ENCODE assay signal across 10 cellular contexts in the genomic region with DNA sequence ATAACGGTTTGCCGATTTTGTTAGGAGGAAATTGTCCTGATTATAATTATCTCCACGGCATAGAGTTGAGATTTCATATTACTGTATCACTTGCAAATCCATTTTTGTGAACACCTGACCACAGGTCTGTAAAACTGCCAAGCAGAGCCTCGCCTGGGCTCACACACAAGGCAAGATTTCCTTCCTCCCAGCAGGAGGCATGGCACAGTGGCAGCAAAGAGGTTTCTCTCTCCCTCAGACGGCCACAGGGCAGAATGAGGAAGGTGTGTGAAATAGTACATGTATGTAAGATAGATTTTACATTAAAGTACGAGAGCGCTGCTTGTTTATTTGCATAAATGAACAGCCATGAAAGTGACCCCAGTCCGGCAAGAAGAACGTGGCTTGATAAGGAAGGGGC.
A peak's percentile ranks its signal among the peaks of the same experiment; 100 is the strongest.
DNase-seq lines count a peak whose midpoint lies in the region; ATAC-seq and TF ChIP-seq lines count a peak whose summit lies in the region.
"Had no signal": no experiment of that assay in that cellular context is flagged by ENCODE, and none has a peak within 500 bp of the region (broad histone marks: within the 10 kb centered on the region; RNA-seq: fewer than 3 reads in every experiment).

No MANE protein-coding gene starts in this region.

- H3K4me1 Mint-ChIP-seq in CD4-positive, CD25-positive, alpha-beta regulatory T cell = peaks cover 49 to 100% (median 78%) of the 10 kb centered on the region in 4 donors

- H4K20me1 ChIP-seq in SU-DHL-6 (ENCODE audit: low read depth, low read length) = no peaks in the 10 kb centered on the region

- H3K27me3 Mint-ChIP-seq in CD4-positive, CD25-positive, alpha-beta regulatory T cell = no peaks in the 10 kb centered on the region

- no peaks in the 10 kb centered on the region for H3K9me3 ChIP-seq in CD4-positive, CD25-positive, alpha-beta regulatory T cell (ENCODE audit: control insufficient read depth in 2 of 2, low read length in 2 of 2)
- no peaks in the 10 kb centered on the region for H3K9me3 ChIP-seq in SU-DHL-6 (ENCODE audit: insufficient read depth, low read length)
- H3K9me3 ChIP-seq in left lung = no peaks in the 10 kb centered on the region
- H3K9me3 ChIP-seq: pancreas had no signal

- H3K4me2 ChIP-seq in SU-DHL-6 (ENCODE audit: low read depth, low read length, poor library complexity, severe bottlenecking) = peak overlapping the region; percentile 22

- H3K27me3 ChIP-seq in CD4-positive, CD25-positive, alpha-beta regulatory T cell (ENCODE audit: control insufficient read depth, insufficient read depth, low read length) = no peaks in the 10 kb centered on the region
- H3K27me3 ChIP-seq in SU-DHL-6 (ENCODE audit: low read length) = no peaks in the 10 kb centered on the region
- no peaks in the 10 kb centered on the region for H3K27me3 ChIP-seq in left lung
- H3K27me3 ChIP-seq: pancreas had no signal

- H3K79me2 ChIP-seq in SU-DHL-6 (ENCODE audit: insufficient read depth, low read length) = no peaks in the 10 kb centered on the region

- H3K9me3 Mint-ChIP-seq in CD4-positive, CD25-positive, alpha-beta regulatory T cell = no peaks in the 10 kb centered on the region

- peaks cover 90% of the 10 kb centered on the region for H3K4me1 ChIP-seq in CD4-positive, CD25-positive, alpha-beta regulatory T cell (ENCODE audit: control insufficient read depth, insufficient read depth, low read length, poor library complexity, severe bottlenecking)
- H3K4me1 ChIP-seq in left lung = peaks cover 6 to 67% of the 10 kb centered on the region in 2 donors
- H3K4me1 ChIP-seq: pancreas had no signal

- peak overlapping the region; percentile 59 to 88 (median 75) for H3K4me3 Mint-ChIP-seq in CD4-positive, CD25-positive, alpha-beta regulatory T cell

- H3K9me2 ChIP-seq in SU-DHL-6 (replicated peaks; ENCODE audit: insufficient read depth, low read length) = no peaks in the 10 kb centered on the region

- peak overlapping the region; percentile 97 to 100 (median 98) for H3K27ac Mint-ChIP-seq in CD4-positive, CD25-positive, alpha-beta regulatory T cell

- DNase-seq in CD4-positive, CD25-positive, alpha-beta regulatory T cell = peak in 1 of 3 donors; percentile 39
- DNase-seq in left lung (peak in 1 of 2 donors; percentile 53), NCI-H1436 treated with DMSO at 0.1 percent for 48 hours (lab: John Stamatoyannopoulos, UW) (no peak), A172 (ENCODE audit: low spot score) (no peak), NCI-H446 (lab: John Stamatoyannopoulos, UW) (no peak), RWPE1 (ENCODE audit: low spot score) (no peak)
- DNase-seq: NCI-H226, pancreas had no signal

- H3K9ac ChIP-seq in SU-DHL-6 (ENCODE audit: low read length) = no peak overlapping the region

- no peaks in the 10 kb centered on the region for H3K36me3 Mint-ChIP-seq in CD4-positive, CD25-positive, alpha-beta regulatory T cell

- ATAC-seq in CD4-positive, CD25-positive, alpha-beta regulatory T cell (ENCODE audit: low read depth in 2 of 2) = no peak
- ATAC-seq in GM21381 (IDR thresholded peaks at IDR 0.05; ENCODE audit: unreplicated experiment) (peak; percentile 42), left lung (peak; percentile 53)

- peak; percentile 20 for TF ChIP-seq CTCF in SU-DHL-6 (IDR thresholded peaks at IDR 0.05; ENCODE audit: insufficient read depth, low read length, poor library complexity, severe bottlenecking)
- no peak for TF ChIP-seq CTCF in left lung (IDR thresholded peaks at IDR 0.05)
- TF ChIP-seq CTCF in RWPE1 (conservative IDR thresholded peaks at IDR 0.05; ENCODE audit: low read depth) = no peak

- CTCF ChIA-PET in RWPE1 (lab: Yijun Ruan, JAX) = interaction anchor here (0.6 kb wide), 1 partner anchor 1212 kb away, joined by 9 read pairs; no protein-coding TSS in a partner anchor

- no peaks in the 10 kb centered on the region for H3K36me3 ChIP-seq in CD4-positive, CD25-positive, alpha-beta regulatory T cell (ENCODE audit: control insufficient read depth, insufficient read depth, low read length)
- H3K36me3 ChIP-seq in SU-DHL-6 (ENCODE audit: low read length) (no peaks in the 10 kb centered on the region), left lung (no peaks in the 10 kb centered on the region)
- H3K36me3 ChIP-seq: pancreas had no signal

- H3K4me3 ChIP-seq in CD4-positive, CD25-positive, alpha-beta regulatory T cell (ENCODE audit: low read depth, low read length) = peak overlapping the region; percentile 74
- H3K4me3 ChIP-seq in SU-DHL-6 (ENCODE audit: insufficient read depth, low read length, poor library complexity, severe bottlenecking) (no peak overlapping the region), left lung (no peak overlapping the region)
- H3K4me3 ChIP-seq: pancreas had no signal

- peak overlapping the region; percentile 94 for H3K27ac ChIP-seq in CD4-positive, CD25-positive, alpha-beta regulatory T cell (ENCODE audit: insufficient read depth, low read length, poor library complexity, severe bottlenecking)
- H3K27ac ChIP-seq in SU-DHL-6 (ENCODE audit: low read depth, low read length) (no peak overlapping the region), left lung (peak overlapping the region in 1 of 2 donors; percentile 36), RWPE1 (no peak overlapping the region)
- H3K27ac ChIP-seq: pancreas had no signal

- intact Hi-C loops in left lung (cut with DNase I) = no loop called here

- POLR2A ChIA-PET in RWPE1 (lab: Yijun Ruan, JAX; ENCODE audit: low non-redundant PET) = no interaction called here

- peaks cover 5% of the 10 kb centered on the region; the same call in 1 of the 2 replicates for H3F3A ChIP-seq in SU-DHL-6 (ENCODE audit: insufficient read depth)

- peak overlapping the region; percentile 34 for H2AFZ ChIP-seq in SU-DHL-6 (ENCODE audit: low read depth, low read length, severe bottlenecking)

Comparison
In these comparisons a context has a peak if more than half of its experiments do, and no peak if none do; other contexts are left out.
1. ATAC-seq: peak in GM21381 (single experiment) and left lung (single experiment); none in CD4-positive, CD25-positive, alpha-beta regulatory T cell (0 of 2).